Comparison of ENCODE assay signal across 24 cellular contexts in the genomic region with DNA sequence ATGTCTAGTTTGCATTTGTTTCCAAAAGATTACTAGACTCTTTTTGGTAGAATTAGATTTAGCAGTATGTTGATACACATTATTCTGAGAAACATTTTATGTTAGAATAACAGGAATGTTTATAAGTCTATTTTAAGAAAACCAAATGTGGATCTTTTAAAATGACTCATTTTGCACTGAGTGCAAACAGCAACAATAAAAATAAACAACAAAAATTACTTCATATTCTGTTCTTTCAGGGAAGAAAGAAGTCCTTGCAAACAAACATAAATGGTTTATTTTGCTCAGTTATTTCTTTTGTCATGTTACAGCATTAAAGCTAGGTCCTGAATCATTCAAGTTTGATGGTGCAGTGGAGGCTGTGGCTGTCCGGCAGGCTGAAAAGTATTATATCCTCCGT.
"Had no signal": no experiment of that assay in that cellular context is flagged by ENCODE, and none has a peak within 500 bp of the region (broad histone marks: within the 10 kb centered on the region; RNA-seq: fewer than 3 reads in every experiment).

No MANE protein-coding gene starts in this region.

- DNase-seq: cerebellar nuclear complex; dermis blood vessel endothelial cell; erythroblast; heart right ventricle; hypothalamus; islet precursor cell; mammary epithelial cell; mucosa of descending colon; natural killer cell; ovary; sigmoid colon; small intestine; stimulated activated CD4-positive, alpha-beta T cell treated with anti-CD3 and anti-CD28 coated beads, Interleukin-12 subunit alpha, Interleukin-12 subunit beta, amount 100 ng/mL, for 4 hours; stimulated activated naive CD4-positive, alpha-beta T cell; stomach; substantia nigra; transverse colon had no signal

- ATAC-seq: heart right ventricle, left lobe of liver, mucosa of descending colon, natural killer cell had no signal

- H3K27ac Mint-ChIP-seq: natural killer cell had no signal

- H3K4me3 ChIP-seq: heart right ventricle, mucosa of descending colon, ovary, right atrium auricular region, sigmoid colon, stomach, thoracic aorta, transverse colon had no signal

- H3K4me1 Mint-ChIP-seq: natural killer cell, neural crest cell had no signal

- H3K9me3 Mint-ChIP-seq: natural killer cell, neural crest cell had no signal

- H3K4me3 Mint-ChIP-seq: natural killer cell, neural crest cell had no signal

- FAIRE-seq: colon, endothelial cell of umbilical vein, frontal cortex, small intestine had no signal
